In genomic region chr14:70014696-70015095, GRCh38 we compare ENCODE assay signal across 28 cellular contexts.
"Had no signal": no experiment of that assay in that cellular context is flagged by ENCODE, and none has a peak within 500 bp of the region (broad histone marks: within the 10 kb centered on the region; RNA-seq: fewer than 3 reads in every experiment).

No MANE protein-coding gene starts in this region.

- DNase-seq: hypothalamus; immature natural killer cell; kidney; left colon; left lung; lower lobe of right lung; mammary epithelial cell; mesenchymal stem cell; naive thymus-derived CD4-positive, alpha-beta T cell; occipital lobe; right lobe of liver; stimulated activated CD4-positive, alpha-beta T cell treated with anti-CD3 and anti-CD28 coated beads, Interleukin-12 subunit alpha, Interleukin-12 subunit beta, amount 100 ng/mL, for 4 hours; stimulated activated CD4-positive, alpha-beta T cell treated with anti-CD3 and anti-CD28 coated beads, Interleukin-15, amount 100 ng/mL, for 24 hours; stimulated activated CD4-positive, alpha-beta T cell treated with anti-CD3 and anti-CD28 coated beads, Interleukin-2, amount 100 ng/mL, for 24 hours; stimulated activated CD4-positive, alpha-beta T cell treated with anti-CD3 and anti-CD28 coated beads, Interleukin-4, amount 100 ng/mL, for 1 hour; stimulated activated naive B cell treated with anti-CD40 and anti-IgM and Interleukin-4, amounts not matched to agents 10 μg/mL and 1 μg/mL and 100 μg/mL, for 72 hours; stimulated activated naive CD8-positive, alpha-beta T cell treated with anti-CD3 and anti-CD28 coated beads, Interleukin-15, Interleukin-2, amounts not matched to agents 100 U/mL and 50 U/mL, for 24 hours; stomach; testis; thyroid gland; transverse colon had no signal

- H3K36me3 ChIP-seq: left lung, lower lobe of right lung, neutrophil, right atrium auricular region, stomach, thyroid gland, transverse colon, upper lobe of left lung, vagina had no signal

- ATAC-seq: left colon; left lung; lower lobe of right lung; naive thymus-derived CD4-positive, alpha-beta T cell; natural killer cell treated with Interleukin-12 subunit alpha and Interleukin-12 subunit beta and Interleukin-15 and Interleukin-18, amount 100 ng/mL, for 72 hours; right lobe of liver; stimulated activated naive B cell treated with anti-CD40 and anti-IgM and Interleukin-4, amounts not matched to agents 10 μg/mL and 1 μg/mL and 100 μg/mL, for 72 hours; stimulated activated naive CD8-positive, alpha-beta T cell treated with anti-CD3 and anti-CD28 coated beads, Interleukin-15, Interleukin-2, amounts not matched to agents 100 U/mL and 50 U/mL, for 24 hours had no signal

- H3K9me3 ChIP-seq: left lung, lower lobe of right lung, neutrophil, right atrium auricular region, right lobe of liver, stomach, testis, thyroid gland, transverse colon, upper lobe of left lung, vagina had no signal

- H3K4me3 ChIP-seq: left lung, lower lobe of right lung, right atrium auricular region, right lobe of liver, skin epidermis, stomach, testis, thyroid gland, transverse colon, upper lobe of left lung, vagina had no signal

- H3K27ac ChIP-seq: left lung, lower lobe of right lung, neutrophil, right atrium auricular region, right lobe of liver, skin epidermis, stomach, thyroid gland, transverse colon, upper lobe of left lung, vagina had no signal

- FAIRE-seq: islet of Langerhans, kidney had no signal

- H3K27me3 ChIP-seq: right atrium auricular region, right lobe of liver, stomach, testis, thyroid gland, transverse colon, upper lobe of left lung, vagina had no signal
